In genomic region chr1:32780005-32780404, GRCh38 we compare ENCODE assay signal across 20 cellular contexts.
"Had no signal": no experiment of that assay in that cellular context is flagged by ENCODE, and none has a peak within 500 bp of the region (broad histone marks: within the 10 kb centered on the region; RNA-seq: fewer than 3 reads in every experiment).

No MANE protein-coding gene starts in this region.

- FAIRE-seq: endothelial cell of umbilical vein had no signal

- H3K27ac Mint-ChIP-seq: activated T-helper 17 cell treated with anti-CD3 and anti-CD28 coated beads, Interleukin-2, amount 50 U/mL, for 72 hours; brain; stimulated activated memory B cell treated with anti-CD40 and anti-IgM and Interleukin-4, amounts not matched to agents 10 μg/mL and 1 μg/mL and 100 μg/mL, for 72 hours; T-helper 17 cell had no signal

- H3K4me1 ChIP-seq: colonic mucosa, heart left ventricle had no signal

- H3K27me3 Mint-ChIP-seq: activated naive CD4-positive, alpha-beta T cell treated with anti-CD3 and anti-CD28 coated beads, Interleukin-2, amount 10 ng/mL, durations not matched to agents 7 days and 5 days; activated T-helper 17 cell treated with anti-CD3 and anti-CD28 coated beads, Interleukin-2, amount 50 U/mL, for 72 hours; brain; naive B cell; stimulated activated memory B cell treated with anti-CD40 and anti-IgM and Interleukin-4, amounts not matched to agents 10 μg/mL and 1 μg/mL and 100 μg/mL, for 72 hours; T-helper 17 cell had no signal

- H3K9me3 Mint-ChIP-seq: activated naive CD4-positive, alpha-beta T cell treated with anti-CD3 and anti-CD28 coated beads, Interleukin-2, amount 10 ng/mL, durations not matched to agents 7 days and 5 days; activated T-helper 17 cell treated with anti-CD3 and anti-CD28 coated beads, Interleukin-2, amount 50 U/mL, for 72 hours; brain; naive B cell; stimulated activated memory B cell treated with anti-CD40 and anti-IgM and Interleukin-4, amounts not matched to agents 10 μg/mL and 1 μg/mL and 100 μg/mL, for 72 hours had no signal

- H3K27me3 ChIP-seq: colonic mucosa, heart left ventricle, tibial artery, vagina had no signal

- H3K4me1 Mint-ChIP-seq: activated T-helper 17 cell treated with anti-CD3 and anti-CD28 coated beads, Interleukin-2, amount 50 U/mL, for 72 hours; naive B cell; stimulated activated memory B cell treated with anti-CD40 and anti-IgM and Interleukin-4, amounts not matched to agents 10 μg/mL and 1 μg/mL and 100 μg/mL, for 72 hours had no signal

- DNase-seq: activated CD4-positive, alpha-beta T cell treated with anti-CD3 and anti-CD28 coated beads for 4 hours; activated naive CD4-positive, alpha-beta T cell treated with anti-CD3 and anti-CD28 coated beads, Interleukin-2, amount 10 ng/mL, durations not matched to agents 7 days and 5 days; amniotic stem cell; central memory CD4-positive, alpha-beta T cell; colonic mucosa; effector CD4-positive, alpha-beta T cell; foreskin melanocyte; heart left ventricle; left colon; lower lobe of right lung; naive B cell; posterior cingulate gyrus; stimulated activated CD4-positive, alpha-beta T cell treated with anti-CD3 and anti-CD28 coated beads, Interleukin-2, amount 100 ng/mL, for 48 hours; T-helper 17 cell; tibial artery had no signal

- H3K4me3 ChIP-seq: colonic mucosa, heart left ventricle, lower lobe of right lung, tibial artery, vagina had no signal

- H3K9me3 ChIP-seq: colonic mucosa, heart left ventricle, lower lobe of right lung, tibial artery, vagina had no signal

- ATAC-seq: activated T-helper 17 cell treated with anti-CD3 and anti-CD28 coated beads, Interleukin-2, amount 50 U/mL, for 72 hours; stimulated activated memory B cell treated with anti-CD40 and anti-IgM and Interleukin-4, amounts not matched to agents 10 μg/mL and 1 μg/mL and 100 μg/mL, for 72 hours; T-helper 17 cell had no signal

- H3K27ac ChIP-seq: colonic mucosa, heart left ventricle, lower lobe of right lung, tibial artery, vagina had no signal

- H3K4me3 Mint-ChIP-seq: activated naive CD4-positive, alpha-beta T cell treated with anti-CD3 and anti-CD28 coated beads, Interleukin-2, amount 10 ng/mL, durations not matched to agents 7 days and 5 days; activated T-helper 17 cell treated with anti-CD3 and anti-CD28 coated beads, Interleukin-2, amount 50 U/mL, for 72 hours; brain; stimulated activated memory B cell treated with anti-CD40 and anti-IgM and Interleukin-4, amounts not matched to agents 10 μg/mL and 1 μg/mL and 100 μg/mL, for 72 hours; T-helper 17 cell had no signal
